ENCODE assay signal across 14 cellular contexts in genomic region chr1:172277989-172278388, GRCh38.
"Had no signal": no experiment of that assay in that cellular context is flagged by ENCODE, and none has a peak within 500 bp of the region (broad histone marks: within the 10 kb centered on the region; RNA-seq: fewer than 3 reads in every experiment).

No MANE protein-coding gene starts in this region.

- H3K4me1 ChIP-seq: breast epithelium, lower lobe of right lung, psoas muscle, upper lobe of right lung had no signal

- H3K36me3 ChIP-seq: breast epithelium, lower lobe of right lung, upper lobe of right lung had no signal

- H3K4me3 ChIP-seq: breast epithelium, lower lobe of right lung, psoas muscle, upper lobe of right lung had no signal

- H3K27ac ChIP-seq: breast epithelium, lower lobe of right lung, psoas muscle, upper lobe of right lung had no signal

- H3K9me3 ChIP-seq: breast epithelium, lower lobe of right lung, psoas muscle, upper lobe of right lung had no signal

- ATAC-seq: left cardiac atrium, lower lobe of right lung, psoas muscle, upper lobe of right lung had no signal

- H3K27me3 ChIP-seq: breast epithelium, upper lobe of right lung had no signal

- DNase-seq: activated CD4-positive, alpha-beta T cell treated with anti-CD3 and anti-CD28 coated beads, Interleukin-2, amount 10 ng/mL, durations not matched to agents 7 days and 5 days; activated CD4-positive, CD25-positive, alpha-beta regulatory T cell; activated effector memory CD4-positive, alpha-beta T cell treated with Interleukin-2 at 50 U/mL for 16 hours; activated naive CD8-positive, alpha-beta T cell treated with anti-CD3 and anti-CD28 coated beads for 36 hours; erythroblast; left cardiac atrium; lower lobe of right lung; naive B cell; psoas muscle; stimulated activated CD4-positive, alpha-beta T cell treated with anti-CD3 and anti-CD28 coated beads, Interleukin-2, amount 100 ng/mL, for 48 hours; stimulated activated naive CD4-positive, alpha-beta T cell treated with Interleukin-2 at 50 U/mL for 16 hours; T-helper 2 cell; upper lobe of right lung had no signal
